9 cellular contexts compared by ENCODE assay signal in the genomic region with DNA sequence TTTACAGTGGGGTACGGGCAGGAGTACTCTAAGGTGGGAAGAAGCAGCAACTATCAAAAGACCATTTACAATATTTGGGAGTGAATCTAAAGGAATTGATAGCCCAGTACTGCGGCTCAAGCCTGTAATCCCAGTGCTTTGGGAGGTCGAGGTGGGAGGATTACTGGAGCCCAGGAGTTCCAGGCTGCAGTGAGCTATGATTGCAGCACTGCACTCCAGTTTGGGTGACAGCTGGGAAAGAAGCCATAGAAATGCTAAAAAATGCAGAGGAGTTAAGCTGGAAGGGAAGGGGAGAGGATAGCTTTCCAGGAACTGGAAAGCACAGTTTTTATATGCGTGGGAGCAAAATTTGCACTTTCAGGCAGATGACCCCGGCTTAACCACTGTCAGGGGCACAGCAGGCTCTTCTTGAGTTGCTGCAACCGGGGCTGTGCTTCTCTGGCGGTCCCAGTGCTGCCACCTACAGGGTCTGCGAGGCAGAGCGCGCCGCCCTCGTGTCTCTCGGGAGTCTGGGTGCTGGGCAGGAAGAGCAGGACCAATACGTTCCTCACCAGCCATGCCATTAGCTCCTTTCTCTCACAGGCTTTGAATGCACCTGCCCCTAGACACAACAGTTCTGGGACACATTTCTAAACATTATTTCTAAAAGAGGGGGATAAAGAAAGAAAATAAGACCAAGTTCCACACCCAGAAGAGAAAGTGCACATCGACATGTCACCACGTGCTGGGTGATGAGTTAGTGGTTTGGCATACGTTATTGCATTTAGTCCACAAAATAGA. TPM values are rescaled to one million over a fixed set of nuclear protein-coding genes. Genes with fewer than 3 reads are reported as not detected.
DNase-seq lines count a peak whose midpoint lies in the region; ATAC-seq and TF ChIP-seq lines count a peak whose summit lies in the region.
"Had no signal": no experiment of that assay in that cellular context is flagged by ENCODE, and none has a peak within 500 bp of the region (broad histone marks: within the 10 kb centered on the region; RNA-seq: fewer than 3 reads in every experiment).

No MANE protein-coding gene starts in this region.

- peaks cover 8% of the 10 kb centered on the region for H3K4me1 Mint-ChIP-seq in nephron progenitor cell
- peaks cover 2 to 5% of the 10 kb centered on the region in 2 donors for H3K4me1 Mint-ChIP-seq in stimulated activated naive B cell treated with anti-CD40 and anti-IgM and Interleukin-4, amounts not matched to agents 10 μg/mL and 1 μg/mL and 100 μg/mL, for 72 hours

- no peaks in the 10 kb centered on the region for H4K20me1 ChIP-seq in OCI-LY7 (ENCODE audit: insufficient read depth, low read length)

- no peak overlapping the region for H3K4me2 ChIP-seq in OCI-LY7 (ENCODE audit: low read length)

- H3K27ac ChIP-seq in OCI-LY7 (ENCODE audit: low read depth, low read length, poor library complexity, severe bottlenecking), result no peak overlapping the region

- no peaks in the 10 kb centered on the region for H3K9me3 Mint-ChIP-seq in nephron progenitor cell
- H3K9me3 Mint-ChIP-seq in stimulated activated naive B cell treated with anti-CD40 and anti-IgM and Interleukin-4, amounts not matched to agents 10 μg/mL and 1 μg/mL and 100 μg/mL, for 72 hours, result no peaks in the 10 kb centered on the region
- H3K9me3 Mint-ChIP-seq: dendritic cell treated with granulocyte-macrophage colony-stimulating factor and Interleukin-4, amounts not matched to agents 40 ng/mL and 50 ng/mL, for 4 days had no signal

- DNase-seq in DMS114 treated with DMSO at 0.1 percent for 48 hours (lab: John Stamatoyannopoulos, UW; ENCODE audit: unreplicated experiment) (peak; percentile 62), HuH-7 (ENCODE audit: low spot score) (peak; percentile 81), OCI-LY7 (ENCODE audit: low spot score) (peak; percentile 53), activated T-cell treated with anti-CD3 and anti-CD28 coated beads for 48 hours (ENCODE audit: low read depth) (peak; percentile 69), nephron progenitor cell (peak; percentile 92)
- peak; percentile 66 for DNase-seq in stimulated activated naive B cell treated with anti-CD40 and anti-IgM and Interleukin-4, amounts not matched to agents 10 μg/mL and 1 μg/mL and 100 μg/mL, for 72 hours

- no peak overlapping the region for H3K4me3 Mint-ChIP-seq in nephron progenitor cell
- peak overlapping the region; percentile 30 to 43 for H3K4me3 Mint-ChIP-seq in stimulated activated naive B cell treated with anti-CD40 and anti-IgM and Interleukin-4, amounts not matched to agents 10 μg/mL and 1 μg/mL and 100 μg/mL, for 72 hours
- H3K4me3 Mint-ChIP-seq: dendritic cell treated with granulocyte-macrophage colony-stimulating factor and Interleukin-4, amounts not matched to agents 40 ng/mL and 50 ng/mL, for 4 days had no signal

- POLR2A ChIA-PET in OCI-LY7 (lab: Charles Lee), result no interaction called here

- ATAC-seq in GM21515 (IDR thresholded peaks at IDR 0.05; ENCODE audit: unreplicated experiment), result peak; percentile 99
- peak; percentile 90 for ATAC-seq in esophagus mucosa
- ATAC-seq in stimulated activated naive B cell treated with anti-CD40 and anti-IgM and Interleukin-4, amounts not matched to agents 10 μg/mL and 1 μg/mL and 100 μg/mL, for 72 hours (replicated peaks), result peak; percentile 91 to 97

- no peaks in the 10 kb centered on the region for H3K79me2 ChIP-seq in OCI-LY7 (ENCODE audit: insufficient read depth, low read depth, low read length)

- no peak overlapping the region; the same call in 1 of the 2 replicates for H2AFZ ChIP-seq in OCI-LY7 (ENCODE audit: low read length)

- no peaks in the 10 kb centered on the region for H3K4me1 ChIP-seq in OCI-LY7 (ENCODE audit: insufficient read depth, low read length, poor library complexity, severe bottlenecking)

- intact Hi-C loops in OCI-LY7 (cut with micrococcal nuclease; ENCODE audit: unreplicated experiment), result no loop called here

- CTCF ChIA-PET in OCI-LY7 (lab: Charles Lee; ENCODE audit: unreplicated experiment), result no interaction called here

- no peak overlapping the region for H3K27ac Mint-ChIP-seq in nephron progenitor cell
- H3K27ac Mint-ChIP-seq in stimulated activated naive B cell treated with anti-CD40 and anti-IgM and Interleukin-4, amounts not matched to agents 10 μg/mL and 1 μg/mL and 100 μg/mL, for 72 hours, result no peak overlapping the region
- H3K27ac Mint-ChIP-seq: dendritic cell treated with granulocyte-macrophage colony-stimulating factor and Interleukin-4, amounts not matched to agents 40 ng/mL and 50 ng/mL, for 4 days had no signal

- H3K4me3 ChIP-seq in OCI-LY7 (ENCODE audit: low read depth, low read length, poor library complexity, severe bottlenecking), result no peak overlapping the region

- H3K36me3 ChIP-seq in OCI-LY7 (ENCODE audit: insufficient read depth, low read length), result no peaks in the 10 kb centered on the region

- BruUV-seq in OCI-LY7 (replicated peaks; lab: Mats Ljungman, UMichigan), result no TSS peak

- peaks cover 10% of the 10 kb centered on the region for H3K27me3 Mint-ChIP-seq in nephron progenitor cell (ENCODE audit: low read depth, poor library complexity)
- peaks cover 37 to 44% of the 10 kb centered on the region in 2 donors for H3K27me3 Mint-ChIP-seq in stimulated activated naive B cell treated with anti-CD40 and anti-IgM and Interleukin-4, amounts not matched to agents 10 μg/mL and 1 μg/mL and 100 μg/mL, for 72 hours

- H3K36me3 Mint-ChIP-seq in nephron progenitor cell (ENCODE audit: low read depth), result no peaks in the 10 kb centered on the region
- H3K36me3 Mint-ChIP-seq in stimulated activated naive B cell treated with anti-CD40 and anti-IgM and Interleukin-4, amounts not matched to agents 10 μg/mL and 1 μg/mL and 100 μg/mL, for 72 hours, result no peaks in the 10 kb centered on the region

- no peaks in the 10 kb centered on the region for H3K9me2 ChIP-seq in OCI-LY7 (ENCODE audit: insufficient read depth, low read length)

- H3K9me3 ChIP-seq in OCI-LY7 (ENCODE audit: low read length), result no peaks in the 10 kb centered on the region

- TF ChIP-seq CTCF in OCI-LY7 (conservative IDR thresholded peaks at IDR 0.05; ENCODE audit: low read length) (peak; percentile 83), nephron progenitor cell (IDR thresholded peaks at IDR 0.05) (peak; percentile 89)

RNA-seq across cellular contexts. Expression of a gene that starts 10.1 kb away (rescaled TPM):
- not detected in 2 replicates for total RNA-seq in OCI-LY7 (2014; rRNA removed; shearing (Covaris generic))
- total RNA-seq in OCI-LY7 (2022) (not detected in 2 replicates), esophagus mucosa (not detected)
